8 cellular contexts compared by ENCODE assay signal in genomic region chr17:68378202-68379149, GRCh38.
A peak's percentile ranks its signal among the peaks of the same experiment; 100 is the strongest.
DNase-seq lines count a peak whose midpoint lies in the region; ATAC-seq and TF ChIP-seq lines count a peak whose summit lies in the region.

No MANE protein-coding gene starts in this region.

- in situ Hi-C loops in mammary epithelial cell (cut with MboI; ENCODE audit: low sequenced_read_pairs in 2 of 2) = no loop called here

- H3K9ac ChIP-seq in mammary epithelial cell (ENCODE audit: insufficient read depth, low read length) = no peak overlapping the region

- intact Hi-C loops in A673 (cut with micrococcal nuclease; ENCODE audit: unreplicated experiment) = no loop called here
- intact Hi-C loops in mammary epithelial cell (cut with micrococcal nuclease) = no loop called here
- intact Hi-C loops in stomach (cut with DNase I; ENCODE audit: low total_unique reads) = no loop called here
- intact Hi-C loops in activated T-helper 1 cell treated with anti-CD3 and anti-CD28 coated beads, Interleukin-12 subunit alpha, Interleukin-12 subunit beta, Interleukin-2, Interleukin-4 antibody, amounts not matched to agents 30 ng/mL and 10 ng/mL and 1 ng/mL, durations not matched to agents 14 hours and 24 hours and 36 hours (cut with micrococcal nuclease) = no loop called here

- H4K20me1 ChIP-seq in mammary epithelial cell (ENCODE audit: insufficient read depth, low read length) = no peaks in the 10 kb centered on the region

- no peak overlapping the region for H2AFZ ChIP-seq in mammary epithelial cell (ENCODE audit: low read depth, low read length)

- H3K27me3 ChIP-seq in A673 (replicated peaks; ENCODE audit: insufficient read depth, low read depth, low read length, poor library complexity) (no peaks in the 10 kb centered on the region), mammary epithelial cell (ENCODE audit: insufficient read depth, low read length) (no peaks in the 10 kb centered on the region), layer of hippocampus (ENCODE audit: control insufficient read depth, insufficient read depth, low read length) (no peaks in the 10 kb centered on the region), stomach (no peaks in the 10 kb centered on the region)

- BruUV-seq in A673 (replicated peaks; lab: Mats Ljungman, UMichigan) (no TSS peak), mammary epithelial cell (replicated peaks; lab: Mats Ljungman, UMichigan) (no TSS peak)

- no peaks in the 10 kb centered on the region for H3K79me2 ChIP-seq in mammary epithelial cell (ENCODE audit: insufficient read depth, low read length)

- dilution Hi-C loops in mammary epithelial cell (cut with HindIII; ENCODE audit: low sequenced_read_pairs) = no loop called here

- DNase-seq in A673 (ENCODE audit: low spot score) = peak; percentile 28
- DNase-seq in HuH-7.5 (ENCODE audit: low spot score) = peak; percentile 64
- DNase-seq in mammary epithelial cell = peak; percentile 28
- DNase-seq in stomach = peak; percentile 71
- DNase-seq in activated T-helper 1 cell treated with anti-CD3 and anti-CD28 coated beads, Interleukin-12 subunit alpha, Interleukin-12 subunit beta, Interleukin-2, Interleukin-4 antibody, amounts not matched to agents 30 ng/mL and 10 ng/mL and 1 ng/mL, durations not matched to agents 14 hours and 24 hours and 36 hours (ENCODE audit: low spot score) = no peak

- POLR2A ChIA-PET in A673 (lab: Charles Lee; ENCODE audit: low non-redundant PET) = no interaction called here

- H3K9me3 ChIP-seq in A673 (ENCODE audit: low read depth, low read length, poor library complexity, severe bottlenecking) = no peaks in the 10 kb centered on the region
- no peaks in the 10 kb centered on the region for H3K9me3 ChIP-seq in mammary epithelial cell (replicated peaks; ENCODE audit: insufficient read depth, low read length)
- no peaks in the 10 kb centered on the region for H3K9me3 ChIP-seq in stomach

- no peak overlapping the region for H3K4me2 ChIP-seq in mammary epithelial cell (ENCODE audit: insufficient read depth, low read depth, low read length)

- no peak overlapping the region for H3K27ac Mint-ChIP-seq in activated T-helper 1 cell treated with anti-CD3 and anti-CD28 coated beads, Interleukin-12 subunit alpha, Interleukin-12 subunit beta, Interleukin-2, Interleukin-4 antibody, amounts not matched to agents 30 ng/mL and 10 ng/mL and 1 ng/mL, durations not matched to agents 14 hours and 24 hours and 36 hours

- H3K4me3 ChIP-seq in A673 (ENCODE audit: low read depth, low read length, poor library complexity, severe bottlenecking) = no peak overlapping the region
- no peak overlapping the region for H3K4me3 ChIP-seq in mammary epithelial cell (replicated peaks in 1 of 3; ENCODE audit: insufficient read depth in 1 of 3, low read depth in 2 of 3, low read length in 3 of 3)
- no peak overlapping the region for H3K4me3 ChIP-seq in stomach

- H3K4me1 ChIP-seq in A673 (ENCODE audit: insufficient read depth, low read length, poor library complexity, severe bottlenecking) (no peaks in the 10 kb centered on the region), mammary epithelial cell (ENCODE audit: insufficient read depth, low read length) (no peaks in the 10 kb centered on the region), stomach (peaks cover 16 to 27% (median 20%) of the 10 kb centered on the region in 4 donors)

- no peak overlapping the region for H3K4me3 Mint-ChIP-seq in activated T-helper 1 cell treated with anti-CD3 and anti-CD28 coated beads, Interleukin-12 subunit alpha, Interleukin-12 subunit beta, Interleukin-2, Interleukin-4 antibody, amounts not matched to agents 30 ng/mL and 10 ng/mL and 1 ng/mL, durations not matched to agents 14 hours and 24 hours and 36 hours

- no peak for TF ChIP-seq POLR2A in stomach (IDR thresholded peaks at IDR 0.05)

- ATAC-seq in HG02981 (IDR thresholded peaks at IDR 0.05; ENCODE audit: unreplicated experiment) (no peak), GM21447 (IDR thresholded peaks at IDR 0.05; ENCODE audit: unreplicated experiment) (no peak)

- TF ChIP-seq CTCF in A673 (conservative IDR thresholded peaks at IDR 0.05; ENCODE audit: low read depth, low read length) = no peak
- no peak for TF ChIP-seq CTCF in mammary epithelial cell (conservative IDR thresholded peaks at IDR 0.05 in 1 of 2, IDR thresholded peaks at IDR 0.05 in 1 of 2; ENCODE audit: extremely low read depth in 1 of 2, insufficient read depth in 1 of 2, low read depth in 1 of 2, low read length in 2 of 2)
- TF ChIP-seq CTCF in stomach (IDR thresholded peaks at IDR 0.05) = no peak

- CTCF ChIA-PET in A673 (lab: Charles Lee) (no interaction called here), mammary epithelial cell (lab: Charles Lee; ENCODE audit: low non-redundant PET) (no interaction called here)

- no peaks in the 10 kb centered on the region for H3K36me3 ChIP-seq in A673 (ENCODE audit: insufficient read depth, low read length, poor library complexity, severe bottlenecking)
- H3K36me3 ChIP-seq in mammary epithelial cell (ENCODE audit: insufficient read depth, low read length) = no peaks in the 10 kb centered on the region
- H3K36me3 ChIP-seq in stomach = no peaks in the 10 kb centered on the region

- H3K27ac ChIP-seq in A673 (ENCODE audit: low read depth, low read length, poor library complexity, severe bottlenecking) = no peak overlapping the region
- no peak overlapping the region for H3K27ac ChIP-seq in mammary epithelial cell (ENCODE audit: insufficient read depth, low read depth, low read length)
- H3K27ac ChIP-seq in layer of hippocampus (ENCODE audit: low read depth, low read length) = peak overlapping the region; percentile 80
- H3K27ac ChIP-seq in stomach = peak overlapping the region; percentile 88 to 93 (median 88)

- peak; percentile 83 for TF ChIP-seq EP300 in stomach (IDR thresholded peaks at IDR 0.05)

- H3K9me3 Mint-ChIP-seq in activated T-helper 1 cell treated with anti-CD3 and anti-CD28 coated beads, Interleukin-12 subunit alpha, Interleukin-12 subunit beta, Interleukin-2, Interleukin-4 antibody, amounts not matched to agents 30 ng/mL and 10 ng/mL and 1 ng/mL, durations not matched to agents 14 hours and 24 hours and 36 hours = no peaks in the 10 kb centered on the region

- WGBS in mammary epithelial cell (ENCODE audit: low coverage, missing lambda C conversion rate) = 41% methylated on average over 9 of the region's 23 CpGs
- WGBS in stomach, 5 donors = 19 to 41% (median 30%) methylated on average over 22 to 23 of the region's 23 CpGs

- H3K27me3 Mint-ChIP-seq in activated T-helper 1 cell treated with anti-CD3 and anti-CD28 coated beads, Interleukin-12 subunit alpha, Interleukin-12 subunit beta, Interleukin-2, Interleukin-4 antibody, amounts not matched to agents 30 ng/mL and 10 ng/mL and 1 ng/mL, durations not matched to agents 14 hours and 24 hours and 36 hours (ENCODE audit: insufficient read depth) = peaks cover 15% of the 10 kb centered on the region

- peaks cover 15% of the 10 kb centered on the region for H3K4me1 Mint-ChIP-seq in activated T-helper 1 cell treated with anti-CD3 and anti-CD28 coated beads, Interleukin-12 subunit alpha, Interleukin-12 subunit beta, Interleukin-2, Interleukin-4 antibody, amounts not matched to agents 30 ng/mL and 10 ng/mL and 1 ng/mL, durations not matched to agents 14 hours and 24 hours and 36 hours (ENCODE audit: low read depth)

- peaks cover 4% of the 10 kb centered on the region for H3K36me3 Mint-ChIP-seq in activated T-helper 1 cell treated with anti-CD3 and anti-CD28 coated beads, Interleukin-12 subunit alpha, Interleukin-12 subunit beta, Interleukin-2, Interleukin-4 antibody, amounts not matched to agents 30 ng/mL and 10 ng/mL and 1 ng/mL, durations not matched to agents 14 hours and 24 hours and 36 hours (ENCODE audit: low read depth)

Comparison
In these comparisons a context has a peak if more than half of its experiments do, and no peak if none do; other contexts are left out.
1. H3K27ac ChIP-seq: peak in layer of hippocampus (single experiment) and stomach (5 of 5); none in A673 (single experiment) and mammary epithelial cell (single experiment).